ENCODE assay signal across 9 cellular contexts in the genomic region with DNA sequence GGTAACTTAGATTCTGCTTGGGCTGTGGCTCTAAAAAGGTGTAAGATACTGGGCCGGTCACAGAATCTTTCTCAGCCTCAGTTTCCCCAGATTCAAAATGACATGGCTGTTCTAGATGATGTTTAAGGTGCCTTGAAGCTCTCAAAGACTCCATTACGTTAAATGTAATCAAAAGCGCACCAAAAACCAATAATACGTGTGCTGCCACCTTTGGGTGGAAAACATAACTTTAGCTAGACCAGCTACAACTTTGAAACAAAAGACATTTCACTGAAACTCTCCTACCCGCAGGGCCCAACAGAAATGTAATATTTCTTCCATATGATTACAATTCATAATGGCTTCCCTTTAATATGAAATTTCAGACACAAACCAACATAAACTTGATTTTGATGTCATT. TPM values are rescaled to one million over a fixed set of nuclear protein-coding genes. Genes with fewer than 3 reads are reported as not detected.
DNase-seq lines count a peak whose midpoint lies in the region; ATAC-seq and TF ChIP-seq lines count a peak whose summit lies in the region.
"Had no signal": no experiment of that assay in that cellular context is flagged by ENCODE, and none has a peak within 500 bp of the region (broad histone marks: within the 10 kb centered on the region; RNA-seq: fewer than 3 reads in every experiment).

No MANE protein-coding gene starts in this region.

- no peak; the same call in 2 of the 3 replicates for ATAC-seq in RWPE2 (ENCODE audit: low read depth)
- ATAC-seq in stimulated activated effector memory CD8-positive, alpha-beta T cell treated with anti-CD3 and anti-CD28 coated beads, Interleukin-12 subunit alpha, Interleukin-12 subunit beta, amount 100 ng/mL, for 72 hours = no peak

- H3K9me3 Mint-ChIP-seq in stimulated activated effector memory CD8-positive, alpha-beta T cell treated with anti-CD3 and anti-CD28 coated beads, Interleukin-12 subunit alpha, Interleukin-12 subunit beta, amount 100 ng/mL, for 72 hours = no peaks in the 10 kb centered on the region

- H3K9me3 ChIP-seq in cardiac muscle cell (ENCODE audit: low read depth) (no peaks in the 10 kb centered on the region), RWPE2 (ENCODE audit: severe bottlenecking) (no peaks in the 10 kb centered on the region), right atrium auricular region (no peaks in the 10 kb centered on the region)

- DNase-seq in cardiac muscle cell (ENCODE audit: low read depth in 1 of 2, low spot score in 1 of 2) (peak; percentile 20 to 46), cardiac septum (ENCODE audit: low spot score) (no peak), RWPE2 (ENCODE audit: low spot score) (no peak), right atrium auricular region (ENCODE audit: low spot score) (no peak), SHP77 treated with DMSO at 0.1 percent for 48 hours (lab: John Stamatoyannopoulos, UW) (no peak), RPMI8226 (no peak), activated T-cell treated with anti-CD3 and anti-CD28 coated beads for 4 hours (no peak)
- DNase-seq in stimulated activated effector memory CD8-positive, alpha-beta T cell treated with anti-CD3 and anti-CD28 coated beads, Interleukin-12 subunit alpha, Interleukin-12 subunit beta, amount 100 ng/mL, for 72 hours (ENCODE audit: low spot score in 2 of 2) = no peak

- H3K27me3 ChIP-seq in cardiac muscle cell (no peaks in the 10 kb centered on the region), RWPE2 (ENCODE audit: insufficient read depth, poor library complexity, severe bottlenecking) (peaks cover 4% of the 10 kb centered on the region), right atrium auricular region (no peaks in the 10 kb centered on the region)

- TF ChIP-seq CTCF in cardiac muscle cell (IDR thresholded peaks at IDR 0.05; ENCODE audit: low read depth, low read length) (peak; percentile 29), RWPE2 (IDR thresholded peaks at IDR 0.05; ENCODE audit: poor library complexity, severe bottlenecking) (peak; percentile 64), right atrium auricular region (IDR thresholded peaks at IDR 0.05) (peak; percentile 31 to 66)

- H3K27ac ChIP-seq in cardiac muscle cell (no peak overlapping the region), RWPE2 (ENCODE audit: poor library complexity, severe bottlenecking) (no peak overlapping the region), right atrium auricular region (no peak overlapping the region)
- H3K27ac ChIP-seq: SK-N-MC had no signal

- no peaks in the 10 kb centered on the region for H3K36me3 Mint-ChIP-seq in stimulated activated effector memory CD8-positive, alpha-beta T cell treated with anti-CD3 and anti-CD28 coated beads, Interleukin-12 subunit alpha, Interleukin-12 subunit beta, amount 100 ng/mL, for 72 hours

- H3K4me3 ChIP-seq in cardiac muscle cell (no peak overlapping the region), RWPE2 (ENCODE audit: severe bottlenecking) (no peak overlapping the region), right atrium auricular region (no peak overlapping the region)
- H3K4me3 ChIP-seq: SK-N-MC had no signal

- no peaks in the 10 kb centered on the region for H3K36me3 ChIP-seq in cardiac muscle cell
- no peaks in the 10 kb centered on the region for H3K36me3 ChIP-seq in RWPE2 (ENCODE audit: low read depth)
- H3K36me3 ChIP-seq in right atrium auricular region = no peaks in the 10 kb centered on the region

- intact Hi-C loops in cardiac septum (cut with DNase I) = loop anchor here (5.0 kb wide), 1 partner anchor 588 kb away; no protein-coding TSS in a partner anchor

- H3K4me1 ChIP-seq in cardiac muscle cell (ENCODE audit: low read depth) (peaks cover 13% of the 10 kb centered on the region), RWPE2 (ENCODE audit: insufficient read depth, poor library complexity, severe bottlenecking) (no peaks in the 10 kb centered on the region), right atrium auricular region (no peaks in the 10 kb centered on the region)

- no peaks in the 10 kb centered on the region for H3K4me1 Mint-ChIP-seq in stimulated activated effector memory CD8-positive, alpha-beta T cell treated with anti-CD3 and anti-CD28 coated beads, Interleukin-12 subunit alpha, Interleukin-12 subunit beta, amount 100 ng/mL, for 72 hours

- H3K27ac Mint-ChIP-seq in stimulated activated effector memory CD8-positive, alpha-beta T cell treated with anti-CD3 and anti-CD28 coated beads, Interleukin-12 subunit alpha, Interleukin-12 subunit beta, amount 100 ng/mL, for 72 hours = no peak overlapping the region

- H3K4me3 Mint-ChIP-seq in stimulated activated effector memory CD8-positive, alpha-beta T cell treated with anti-CD3 and anti-CD28 coated beads, Interleukin-12 subunit alpha, Interleukin-12 subunit beta, amount 100 ng/mL, for 72 hours = no peak overlapping the region

RNA-seq across cellular contexts. Expression of a gene that starts 35.0 kb away (rescaled TPM):
- total RNA-seq in cardiac muscle cell = 4.9 and 9.6 TPM in 2 replicates
- 3.7 and 6.8 TPM in 2 replicates for polyA plus RNA-seq in cardiac muscle cell
- 6.2 TPM for total RNA-seq in cardiac septum
- 1 to 10 TPM; 5.3 to 6.5 TPM for total RNA-seq in right atrium auricular region

Comparison
In these comparisons a context has a peak if more than half of its experiments do, and no peak if none do; other contexts are left out.
1. DNase-seq: peak in cardiac muscle cell (2 of 2); none in cardiac septum (single experiment), RWPE2 (single experiment), right atrium auricular region (single experiment), stimulated activated effector memory CD8-positive, alpha-beta T cell treated with anti-CD3 and anti-CD28 coated beads, Interleukin-12 subunit alpha, Interleukin-12 subunit beta, amount 100 ng/mL, for 72 hours (0 of 2), SHP77 treated with DMSO at 0.1 percent for 48 hours (single experiment), RPMI8226 (single experiment) and activated T-cell treated with anti-CD3 and anti-CD28 coated beads for 4 hours (single experiment).
2. Peak in every context shown above with its lines, with median percentiles within 50 percentile points of each other: CTCF ChIP-seq.